In the genomic region with DNA sequence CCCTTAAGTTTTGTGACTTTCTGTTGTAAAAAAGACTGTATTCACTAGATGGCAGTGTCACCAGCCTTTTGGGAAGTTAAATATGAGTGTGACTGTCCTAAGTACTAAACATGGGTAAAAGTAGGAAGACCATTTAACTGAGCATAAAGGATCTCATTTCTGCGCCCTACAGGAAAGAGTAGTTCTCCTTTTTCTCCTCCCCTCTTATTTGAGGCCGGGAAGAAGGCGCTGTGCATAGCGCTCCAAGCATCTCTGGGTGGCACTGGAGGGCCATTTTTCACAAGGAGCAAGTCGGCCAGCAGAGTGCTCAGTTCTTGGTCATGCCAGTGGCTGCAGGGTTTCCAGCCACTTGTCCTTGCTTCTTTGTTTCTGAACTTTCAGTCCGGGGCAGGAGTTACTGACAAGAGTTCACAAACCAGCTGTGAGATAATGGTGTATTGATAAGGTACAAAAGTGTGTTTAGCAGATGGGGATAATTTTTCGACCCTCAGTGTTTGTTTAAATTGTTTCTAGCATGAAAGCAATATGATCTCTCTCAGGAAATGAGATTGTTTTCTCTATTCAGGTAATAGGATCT, we compare ENCODE assay signal across 1 cellular context.
TF ChIP-seq lines count a peak whose summit lies in the region.

No MANE protein-coding gene starts in this region.

TF ChIP-seq in HepG2, 621 proteins besides CTCF, POLR2A, EP300 and RAD21 (continued from another document and continues in another):
- TF ChIP-seq, protein P1, sequence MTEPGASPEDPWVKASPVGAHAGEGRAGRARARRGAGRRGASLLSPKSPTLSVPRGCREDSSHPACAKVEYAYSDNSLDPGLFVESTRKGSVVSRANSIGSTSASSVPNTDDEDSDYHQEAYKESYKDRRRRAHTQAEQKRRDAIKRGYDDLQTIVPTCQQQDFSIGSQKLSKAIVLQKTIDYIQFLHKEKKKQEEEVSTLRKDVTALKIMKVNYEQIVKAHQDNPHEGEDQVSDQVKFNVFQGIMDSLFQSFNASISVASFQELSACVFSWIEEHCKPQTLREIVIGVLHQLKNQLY (CRISPR knock-in tag; IDR thresholded peaks at IDR 0.05), result peak; percentile 38; the same call in 1 of the 2 replicates
- TF ChIP-seq ZNF292 (CRISPR knock-in tag; IDR thresholded peaks at IDR 0.05; ENCODE audit: borderline replicate concordance, low read depth) (peak; percentile 22; the same call in 1 of the 2 replicates), ZNF644 (CRISPR knock-in tag; IDR thresholded peaks at IDR 0.05; ENCODE audit: low read depth) (peak; percentile 55; the same call in 1 of the 2 replicates), ZSCAN9 (CRISPR knock-in tag; IDR thresholded peaks at IDR 0.05; ENCODE audit: borderline replicate concordance) (peak; percentile 78; the same call in 1 of the 2 replicates), DPF2 (CRISPR knock-in tag; IDR thresholded peaks at IDR 0.05; ENCODE audit: borderline replicate concordance, low read depth) (no peak), KMT2A (CRISPR knock-in tag; IDR thresholded peaks at IDR 0.05) (peak; percentile 26; the same call in 1 of the 2 replicates), NR2C2 (CRISPR knock-in tag; IDR thresholded peaks at IDR 0.05; ENCODE audit: borderline replicate concordance) (peak; percentile 46; the same call in 1 of the 2 replicates), CREB1 (IDR thresholded peaks at IDR 0.05) (no peak), CREB1 (CRISPR knock-in tag; IDR thresholded peaks at IDR 0.05) (0 out of 2 replicates have a peak, but pooled peaks have one; percentile 44), RBFOX2 (IDR thresholded peaks at IDR 0.05; ENCODE audit: low read depth, low read length) (no peak), TBX2 (CRISPR knock-in tag; IDR thresholded peaks at IDR 0.05; ENCODE audit: borderline replicate concordance) (peak; percentile 27; the same call in 1 of the 2 replicates), ZNF383 (CRISPR knock-in tag; IDR thresholded peaks at IDR 0.05; ENCODE audit: borderline replicate concordance) (no peak), POGZ (CRISPR knock-in tag; IDR thresholded peaks at IDR 0.05) (peak; percentile 57), KAT7 (CRISPR knock-in tag; IDR thresholded peaks at IDR 0.05; ENCODE audit: borderline replicate concordance) (peak; percentile 51; the same call in 1 of the 2 replicates), KLF6 (CRISPR knock-in tag; IDR thresholded peaks at IDR 0.05) (0 out of 2 replicates have a peak, but pooled peaks have one; percentile 37), CCDC6 (CRISPR knock-in tag; IDR thresholded peaks at IDR 0.05) (no peak), KLF16 (CRISPR knock-in tag; IDR thresholded peaks at IDR 0.05) (peak in 1 of 2 experiments; percentile 71; a peak in 1 of 4 replicates), ZNF350 (CRISPR knock-in tag; IDR thresholded peaks at IDR 0.05; ENCODE audit: borderline replicate concordance, low read depth) (peak; percentile 38; the same call in 1 of the 2 replicates), ZNF501 (CRISPR knock-in tag; IDR thresholded peaks at IDR 0.05) (peak; percentile 65; the same call in 1 of the 2 replicates), SP5 (CRISPR knock-in tag; IDR thresholded peaks at IDR 0.05; ENCODE audit: borderline replicate concordance, low read depth) (peak; percentile 26; the same call in 1 of the 2 replicates), CHD4 (IDR thresholded peaks at IDR 0.05; ENCODE audit: borderline replicate concordance, low read length) (no peak; the same call in 1 of the 2 replicates), MEIS1 (CRISPR knock-in tag; IDR thresholded peaks at IDR 0.05; ENCODE audit: borderline replicate concordance) (no peak), ZNF558 (CRISPR knock-in tag; IDR thresholded peaks at IDR 0.05; ENCODE audit: borderline replicate concordance) (no peak), PHF5A (CRISPR knock-in tag; IDR thresholded peaks at IDR 0.05; ENCODE audit: low read depth, unreplicated experiment) (peak; percentile 28), FOXO1 (CRISPR knock-in tag; IDR thresholded peaks at IDR 0.05) (peak; percentile 77; the same call in 1 of the 2 replicates), SP140L (CRISPR knock-in tag; IDR thresholded peaks at IDR 0.05; ENCODE audit: borderline replicate concordance) (peak; percentile 88; the same call in 1 of the 2 replicates), ELF1 (CRISPR knock-in tag; IDR thresholded peaks at IDR 0.05) (peak; percentile 38; the same call in 1 of the 2 replicates), MIER2 (CRISPR knock-in tag; IDR thresholded peaks at IDR 0.05) (peak; percentile 45; the same call in 1 of the 2 replicates), ATF1 (CRISPR knock-in tag; IDR thresholded peaks at IDR 0.05) (peak; percentile 62), EED (CRISPR knock-in tag; IDR thresholded peaks at IDR 0.05) (no peak), KDM4B (CRISPR knock-in tag; IDR thresholded peaks at IDR 0.05) (peak; percentile 89; the same call in 1 of the 2 replicates), ZFP36L1 (CRISPR knock-in tag; IDR thresholded peaks at IDR 0.05) (no peak), ZKSCAN1 (IDR thresholded peaks at IDR 0.05; ENCODE audit: low read length) (no peak), NR2F6 (IDR thresholded peaks at IDR 0.05) (peak; percentile 26; the same call in 1 of the 2 replicates), NR2F6 (CRISPR knock-in tag; IDR thresholded peaks at IDR 0.05) (0 out of 2 replicates have a peak, but pooled peaks have one; percentile 47), GATAD2A (CRISPR knock-in tag; IDR thresholded peaks at IDR 0.05) (peak; percentile 82), PHF8 (CRISPR knock-in tag; IDR thresholded peaks at IDR 0.05) (0 out of 2 replicates have a peak, but pooled peaks have one; percentile 23), ZNF136 (CRISPR knock-in tag; IDR thresholded peaks at IDR 0.05; ENCODE audit: low read depth) (0 out of 2 replicates have a peak, but pooled peaks have one; percentile 66), ZNF224 (CRISPR knock-in tag; IDR thresholded peaks at IDR 0.05) (no peak), ZNF652 (CRISPR knock-in tag; IDR thresholded peaks at IDR 0.05; ENCODE audit: borderline replicate concordance, low read depth) (peak; percentile 18; the same call in 1 of the 2 replicates), ZNF614 (CRISPR knock-in tag; IDR thresholded peaks at IDR 0.05; ENCODE audit: borderline replicate concordance) (0 out of 2 replicates have a peak, but pooled peaks have one; percentile 42), SOX5 (CRISPR knock-in tag; IDR thresholded peaks at IDR 0.05; ENCODE audit: borderline replicate concordance) (peak; percentile 65), BRD4 (CRISPR knock-in tag; IDR thresholded peaks at IDR 0.05) (0 out of 2 replicates have a peak, but pooled peaks have one; percentile 37), PHF21A (CRISPR knock-in tag; IDR thresholded peaks at IDR 0.05) (peak; percentile 24), SIX1 (CRISPR knock-in tag; IDR thresholded peaks at IDR 0.05; ENCODE audit: borderline replicate concordance) (peak; percentile 35; the same call in 1 of the 2 replicates), TEAD3 (CRISPR knock-in tag; optimal IDR thresholded peaks at IDR 0.05; ENCODE audit: borderline replicate concordance) (peak; percentile 81), ZMYM4 (CRISPR knock-in tag; IDR thresholded peaks at IDR 0.05) (peak; percentile 63), ZKSCAN8 (CRISPR knock-in tag; IDR thresholded peaks at IDR 0.05; ENCODE audit: borderline replicate concordance) (peak; percentile 60; the same call in 1 of the 2 replicates), GFI1 (CRISPR knock-in tag; IDR thresholded peaks at IDR 0.05; ENCODE audit: borderline replicate concordance) (peak; percentile 42; the same call in 1 of the 2 replicates), ZNF44 (CRISPR knock-in tag; IDR thresholded peaks at IDR 0.05) (0 out of 2 replicates have a peak, but pooled peaks have one; percentile 53)
- TF ChIP-seq, protein P2, sequence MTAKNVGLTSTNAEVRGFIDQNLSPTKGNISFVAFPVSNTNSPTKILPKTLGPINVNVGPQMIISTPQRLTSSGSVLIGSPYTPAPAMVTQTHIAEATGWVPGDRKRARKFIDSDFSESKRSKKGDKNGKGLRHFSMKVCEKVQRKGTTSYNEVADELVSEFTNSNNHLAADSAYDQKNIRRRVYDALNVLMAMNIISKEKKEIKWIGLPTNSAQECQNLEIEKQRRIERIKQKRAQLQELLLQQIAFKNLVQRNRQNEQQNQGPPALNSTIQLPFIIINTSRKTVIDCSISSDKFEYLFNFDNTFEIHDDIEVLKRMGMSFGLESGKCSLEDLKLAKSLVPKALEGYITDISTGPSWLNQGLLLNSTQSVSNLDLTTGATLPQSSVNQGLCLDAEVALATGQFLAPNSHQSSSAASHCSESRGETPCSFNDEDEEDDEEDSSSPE (CRISPR knock-in tag; IDR thresholded peaks at IDR 0.05), result no peak
- TF ChIP-seq, protein P3, sequence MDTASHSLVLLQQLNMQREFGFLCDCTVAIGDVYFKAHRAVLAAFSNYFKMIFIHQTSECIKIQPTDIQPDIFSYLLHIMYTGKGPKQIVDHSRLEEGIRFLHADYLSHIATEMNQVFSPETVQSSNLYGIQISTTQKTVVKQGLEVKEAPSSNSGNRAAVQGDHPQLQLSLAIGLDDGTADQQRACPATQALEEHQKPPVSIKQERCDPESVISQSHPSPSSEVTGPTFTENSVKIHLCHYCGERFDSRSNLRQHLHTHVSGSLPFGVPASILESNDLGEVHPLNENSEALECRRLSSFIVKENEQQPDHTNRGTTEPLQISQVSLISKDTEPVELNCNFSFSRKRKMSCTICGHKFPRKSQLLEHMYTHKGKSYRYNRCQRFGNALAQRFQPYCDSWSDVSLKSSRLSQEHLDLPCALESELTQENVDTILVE (CRISPR knock-in tag; IDR thresholded peaks at IDR 0.05), result 0 out of 2 replicates have a peak, but pooled peaks have one; percentile 38
- TF ChIP-seq, protein P4, sequence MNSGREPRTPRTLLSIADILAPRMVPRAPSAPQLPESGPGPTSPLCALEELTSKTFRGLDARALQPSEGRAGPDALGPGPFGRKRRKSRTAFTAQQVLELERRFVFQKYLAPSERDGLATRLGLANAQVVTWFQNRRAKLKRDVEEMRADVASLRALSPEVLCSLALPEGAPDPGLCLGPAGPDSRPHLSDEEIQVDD (CRISPR knock-in tag; IDR thresholded peaks at IDR 0.05; ENCODE audit: borderline replicate concordance), result no peak
- TF ChIP-seq, protein P5, sequence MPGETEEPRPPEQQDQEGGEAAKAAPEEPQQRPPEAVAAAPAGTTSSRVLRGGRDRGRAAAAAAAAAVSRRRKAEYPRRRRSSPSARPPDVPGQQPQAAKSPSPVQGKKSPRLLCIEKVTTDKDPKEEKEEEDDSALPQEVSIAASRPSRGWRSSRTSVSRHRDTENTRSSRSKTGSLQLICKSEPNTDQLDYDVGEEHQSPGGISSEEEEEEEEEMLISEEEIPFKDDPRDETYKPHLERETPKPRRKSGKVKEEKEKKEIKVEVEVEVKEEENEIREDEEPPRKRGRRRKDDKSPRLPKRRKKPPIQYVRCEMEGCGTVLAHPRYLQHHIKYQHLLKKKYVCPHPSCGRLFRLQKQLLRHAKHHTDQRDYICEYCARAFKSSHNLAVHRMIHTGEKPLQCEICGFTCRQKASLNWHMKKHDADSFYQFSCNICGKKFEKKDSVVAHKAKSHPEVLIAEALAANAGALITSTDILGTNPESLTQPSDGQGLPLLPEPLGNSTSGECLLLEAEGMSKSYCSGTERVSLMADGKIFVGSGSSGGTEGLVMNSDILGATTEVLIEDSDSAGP (CRISPR knock-in tag; IDR thresholded peaks at IDR 0.05; ENCODE audit: borderline replicate concordance), result peak; percentile 47
- TF ChIP-seq, protein P6, sequence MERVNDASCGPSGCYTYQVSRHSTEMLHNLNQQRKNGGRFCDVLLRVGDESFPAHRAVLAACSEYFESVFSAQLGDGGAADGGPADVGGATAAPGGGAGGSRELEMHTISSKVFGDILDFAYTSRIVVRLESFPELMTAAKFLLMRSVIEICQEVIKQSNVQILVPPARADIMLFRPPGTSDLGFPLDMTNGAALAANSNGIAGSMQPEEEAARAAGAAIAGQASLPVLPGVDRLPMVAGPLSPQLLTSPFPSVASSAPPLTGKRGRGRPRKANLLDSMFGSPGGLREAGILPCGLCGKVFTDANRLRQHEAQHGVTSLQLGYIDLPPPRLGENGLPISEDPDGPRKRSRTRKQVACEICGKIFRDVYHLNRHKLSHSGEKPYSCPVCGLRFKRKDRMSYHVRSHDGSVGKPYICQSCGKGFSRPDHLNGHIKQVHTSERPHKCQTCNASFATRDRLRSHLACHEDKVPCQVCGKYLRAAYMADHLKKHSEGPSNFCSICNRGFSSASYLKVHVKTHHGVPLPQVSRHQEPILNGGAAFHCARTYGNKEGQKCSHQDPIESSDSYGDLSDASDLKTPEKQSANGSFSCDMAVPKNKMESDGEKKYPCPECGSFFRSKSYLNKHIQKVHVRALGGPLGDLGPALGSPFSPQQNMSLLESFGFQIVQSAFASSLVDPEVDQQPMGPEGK (CRISPR knock-in tag; IDR thresholded peaks at IDR 0.05), result peak; percentile 43; the same call in 1 of the 2 replicates
- TF ChIP-seq, protein P7, sequence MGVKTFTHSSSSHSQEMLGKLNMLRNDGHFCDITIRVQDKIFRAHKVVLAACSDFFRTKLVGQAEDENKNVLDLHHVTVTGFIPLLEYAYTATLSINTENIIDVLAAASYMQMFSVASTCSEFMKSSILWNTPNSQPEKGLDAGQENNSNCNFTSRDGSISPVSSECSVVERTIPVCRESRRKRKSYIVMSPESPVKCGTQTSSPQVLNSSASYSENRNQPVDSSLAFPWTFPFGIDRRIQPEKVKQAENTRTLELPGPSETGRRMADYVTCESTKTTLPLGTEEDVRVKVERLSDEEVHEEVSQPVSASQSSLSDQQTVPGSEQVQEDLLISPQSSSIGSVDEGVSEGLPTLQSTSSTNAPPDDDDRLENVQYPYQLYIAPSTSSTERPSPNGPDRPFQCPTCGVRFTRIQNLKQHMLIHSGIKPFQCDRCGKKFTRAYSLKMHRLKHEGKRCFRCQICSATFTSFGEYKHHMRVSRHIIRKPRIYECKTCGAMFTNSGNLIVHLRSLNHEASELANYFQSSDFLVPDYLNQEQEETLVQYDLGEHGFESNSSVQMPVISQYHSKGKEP (CRISPR knock-in tag; IDR thresholded peaks at IDR 0.05), result 0 out of 2 replicates have a peak, but pooled peaks have one; percentile 60
- TF ChIP-seq, protein P8, sequence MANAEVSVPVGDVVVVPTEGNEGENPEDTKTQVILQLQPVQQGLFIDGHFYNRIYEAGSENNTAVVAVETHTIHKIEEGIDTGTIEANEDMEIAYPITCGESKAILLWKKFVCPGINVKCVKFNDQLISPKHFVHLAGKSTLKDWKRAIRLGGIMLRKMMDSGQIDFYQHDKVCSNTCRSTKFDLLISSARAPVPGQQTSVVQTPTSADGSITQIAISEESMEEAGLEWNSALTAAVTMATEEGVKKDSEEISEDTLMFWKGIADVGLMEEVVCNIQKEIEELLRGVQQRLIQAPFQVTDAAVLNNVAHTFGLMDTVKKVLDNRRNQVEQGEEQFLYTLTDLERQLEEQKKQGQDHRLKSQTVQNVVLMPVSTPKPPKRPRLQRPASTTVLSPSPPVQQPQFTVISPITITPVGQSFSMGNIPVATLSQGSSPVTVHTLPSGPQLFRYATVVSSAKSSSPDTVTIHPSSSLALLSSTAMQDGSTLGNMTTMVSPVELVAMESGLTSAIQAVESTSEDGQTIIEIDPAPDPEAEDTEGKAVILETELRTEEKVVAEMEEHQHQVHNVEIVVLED (CRISPR knock-in tag; IDR thresholded peaks at IDR 0.05; ENCODE audit: borderline replicate concordance), result peak; percentile 27; the same call in 1 of the 2 replicates
